ENCODE assay signal across 23 cellular contexts in genomic region chr7:84638339-84638697, GRCh38.
DNase-seq lines count a peak whose midpoint lies in the region; FAIRE-seq and TF ChIP-seq lines count a peak whose summit lies in the region.
"Had no signal": no experiment of that assay in that cellular context is flagged by ENCODE, and none has a peak within 500 bp of the region (broad histone marks: within the 10 kb centered on the region; RNA-seq: fewer than 3 reads in every experiment).

No MANE protein-coding gene starts in this region.

- H3K4me1 ChIP-seq in breast epithelium (no peaks in the 10 kb centered on the region), astrocyte (ENCODE audit: insufficient read depth, low read length) (peaks cover 17% of the 10 kb centered on the region), mesodermal cell (ENCODE audit: control insufficient read depth, insufficient read depth, low read length, poor library complexity, severe bottlenecking) (peaks cover 15% of the 10 kb centered on the region), thyroid gland (peaks cover 14 to 16% of the 10 kb centered on the region in 2 donors)
- H3K4me1 ChIP-seq: BLaER1 had no signal

- TF ChIP-seq CTCF in MCF 10A (IDR thresholded peaks at IDR 0.05; ENCODE audit: unreplicated experiment) (no peak), breast epithelium (IDR thresholded peaks at IDR 0.05) (no peak), astrocyte (IDR thresholded peaks at IDR 0.05; ENCODE audit: insufficient read depth, low read depth, low read length) (no peak), thyroid gland (IDR thresholded peaks at IDR 0.05) (no peak)

- H3K4me2 ChIP-seq in astrocyte (ENCODE audit: low read length), result peak overlapping the region; percentile 39
- H3K4me2 ChIP-seq: BLaER1 had no signal

- H3K27me3 Mint-ChIP-seq in MCF 10A (ENCODE audit: insufficient read depth, unreplicated experiment), result no peaks in the 10 kb centered on the region
- H3K27me3 Mint-ChIP-seq in astrocyte (ENCODE audit: low read depth, unreplicated experiment), result no peaks in the 10 kb centered on the region
- H3K27me3 Mint-ChIP-seq: activated CD4-positive, alpha-beta T cell treated with anti-CD3 and anti-CD28 coated beads, Interleukin-2, amount 10 ng/mL, durations not matched to agents 7 days and 5 days; IgD-negative memory B cell had no signal

- no peak for DNase-seq in MCF 10A (ENCODE audit: unreplicated experiment)
- no peak for DNase-seq in breast epithelium (ENCODE audit: low spot score in 2 of 2)
- DNase-seq in astrocyte (ENCODE audit: low read depth), result no peak
- no peak for DNase-seq in thyroid gland
- no peak for DNase-seq in ecto neural progenitor cell (ENCODE audit: low spot score)
- DNase-seq in NCI-H526 treated with DMSO at 0.1 percent for 48 hours (lab: John Stamatoyannopoulos, UW), result no peak
- DNase-seq in HPDE6-E6E7 (ENCODE audit: extremely low spot score), result no peak
- DNase-seq: activated CD4-positive, alpha-beta T cell treated with anti-CD3 and anti-CD28 coated beads, Interleukin-2, amount 10 ng/mL, durations not matched to agents 7 days and 5 days; activated CD8-positive, alpha-beta memory T cell treated with anti-CD3 and anti-CD28 coated beads, Interleukin-2, amount 50 U/mL, for 4 hours; dorsolateral prefrontal cortex; left colon; NCI-H1436 treated with DMSO at 0.1 percent for 48 hours; NCI-H2171; NCI-H524 treated with DMSO at 0.1 percent for 48 hours; SHP77 had no signal

- no peak overlapping the region for H3K4me3 Mint-ChIP-seq in MCF 10A (ENCODE audit: unreplicated experiment)
- no peak overlapping the region for H3K4me3 Mint-ChIP-seq in astrocyte (ENCODE audit: unreplicated experiment)
- H3K4me3 Mint-ChIP-seq: activated CD4-positive, alpha-beta T cell treated with anti-CD3 and anti-CD28 coated beads, Interleukin-2, amount 10 ng/mL, durations not matched to agents 7 days and 5 days; IgD-negative memory B cell; neural crest cell; T-helper 1 cell treated with Interleukin-12 subunit alpha and Interleukin-12 subunit beta and Interleukin-4 antibody, amounts not matched to agents 30 μg/mL and 1 μg/mL, for 36 hours had no signal

- H3K4me3 ChIP-seq in breast epithelium, result no peak overlapping the region
- H3K4me3 ChIP-seq in astrocyte (ENCODE audit: insufficient read depth, low read depth, low read length), result no peak overlapping the region
- H3K4me3 ChIP-seq in mesodermal cell (ENCODE audit: extremely low read depth, insufficient read depth, low read length, poor library complexity, severe bottlenecking), result no peak overlapping the region
- no peak overlapping the region for H3K4me3 ChIP-seq in thyroid gland (replicated peaks in 1 of 3)
- H3K4me3 ChIP-seq: BLaER1, dorsolateral prefrontal cortex had no signal

- POLR2A ChIA-PET in MCF 10A (lab: Yijun Ruan, JAX), result interaction anchor here (0.6 to 0.7 kb wide), 2 partner anchors 11 to 46 kb away, joined by 3 read pairs; no protein-coding TSS in a partner anchor

- H3K79me2 ChIP-seq in astrocyte (ENCODE audit: insufficient read depth, low read length), result no peaks in the 10 kb centered on the region

- H3K4me1 Mint-ChIP-seq in MCF 10A (ENCODE audit: insufficient read depth, unreplicated experiment) (peaks cover 16% of the 10 kb centered on the region), astrocyte (ENCODE audit: low read depth, unreplicated experiment) (peaks cover 21% of the 10 kb centered on the region)
- H3K4me1 Mint-ChIP-seq: activated CD4-positive, alpha-beta T cell treated with anti-CD3 and anti-CD28 coated beads, Interleukin-2, amount 10 ng/mL, durations not matched to agents 7 days and 5 days; IgD-negative memory B cell had no signal

- H3K9ac ChIP-seq in astrocyte (ENCODE audit: low read length), result no peak overlapping the region
- H3K9ac ChIP-seq: BLaER1 had no signal

- H3K36me3 ChIP-seq in breast epithelium (no peaks in the 10 kb centered on the region), astrocyte (ENCODE audit: insufficient read depth, low read length) (no peaks in the 10 kb centered on the region), mesodermal cell (ENCODE audit: control insufficient read depth, insufficient read depth, low read length) (no peaks in the 10 kb centered on the region), thyroid gland (no peaks in the 10 kb centered on the region)
- H3K36me3 ChIP-seq: BLaER1 had no signal

- CTCF ChIA-PET in MCF 10A (lab: Yijun Ruan, JAX), result no interaction called here

- H3K9me3 ChIP-seq in breast epithelium, result peaks cover 0 to 16% of the 10 kb centered on the region in 2 donors
- no peaks in the 10 kb centered on the region for H3K9me3 ChIP-seq in astrocyte (ENCODE audit: insufficient read depth, low read depth, low read length)
- H3K9me3 ChIP-seq in mesodermal cell (ENCODE audit: control insufficient read depth, low read length), result peaks cover 6% of the 10 kb centered on the region
- H3K9me3 ChIP-seq in thyroid gland, result no peaks in the 10 kb centered on the region
- H3K9me3 ChIP-seq: BLaER1 had no signal

- no peaks in the 10 kb centered on the region for H4K20me1 ChIP-seq in astrocyte (ENCODE audit: insufficient read depth, low read length)
- H4K20me1 ChIP-seq: BLaER1 had no signal

- BruUV-seq in MCF 10A (replicated peaks; lab: Mats Ljungman, UMichigan), result no TSS peak

- no peaks in the 10 kb centered on the region for H3K27me3 ChIP-seq in breast epithelium
- H3K27me3 ChIP-seq in astrocyte (ENCODE audit: insufficient read depth, low read length), result no peaks in the 10 kb centered on the region
- H3K27me3 ChIP-seq in thyroid gland, result no peaks in the 10 kb centered on the region
- H3K27me3 ChIP-seq: BLaER1, dorsolateral prefrontal cortex had no signal

- no peak for FAIRE-seq in astrocyte (lab: Jason Lieb, UNC)
- FAIRE-seq: bronchial epithelial cell had no signal

- intact Hi-C loops in MCF 10A (cut with micrococcal nuclease) (no loop called here), breast epithelium (cut with DNase I; ENCODE audit: low total_unique reads) (no loop called here), thyroid gland (cut with DNase I) (no loop called here)

- no peak overlapping the region for H2AFZ ChIP-seq in astrocyte (ENCODE audit: low read depth, low read length)

- no peak overlapping the region for H3K27ac ChIP-seq in breast epithelium
- peak overlapping the region; percentile 85 for H3K27ac ChIP-seq in astrocyte (ENCODE audit: low read depth, low read length)
- peak overlapping the region; percentile 92 for H3K27ac ChIP-seq in mesodermal cell (ENCODE audit: low read depth, low read length, severe bottlenecking)
- H3K27ac ChIP-seq in thyroid gland, result peak overlapping the region; percentile 78 to 95 (median 81)
- H3K27ac ChIP-seq: 22Rv1, BLaER1 had no signal

- H3K9me3 Mint-ChIP-seq in MCF 10A (ENCODE audit: unreplicated experiment), result peaks cover 5% of the 10 kb centered on the region
- no peaks in the 10 kb centered on the region for H3K9me3 Mint-ChIP-seq in astrocyte (ENCODE audit: unreplicated experiment)
- H3K9me3 Mint-ChIP-seq: activated CD4-positive, alpha-beta T cell treated with anti-CD3 and anti-CD28 coated beads, Interleukin-2, amount 10 ng/mL, durations not matched to agents 7 days and 5 days; activated T-helper 2 cell treated with anti-CD3 and anti-CD28 coated beads, Interferon-gamma antibody, Interleukin-2, Interleukin-4, amounts not matched to agents 10 μg/mL and 5 μg/mL and 100 μg/mL, durations not matched to agents 14 hours and 24 hours and 36 hours; T-helper 1 cell treated with Interleukin-12 subunit alpha and Interleukin-12 subunit beta and Interleukin-4 antibody, amounts not matched to agents 30 μg/mL and 1 μg/mL, for 36 hours had no signal

- H3K36me3 Mint-ChIP-seq in MCF 10A (ENCODE audit: insufficient read depth, unreplicated experiment) (no peaks in the 10 kb centered on the region), astrocyte (ENCODE audit: low read depth, unreplicated experiment) (no peaks in the 10 kb centered on the region)
- H3K36me3 Mint-ChIP-seq: IgD-negative memory B cell had no signal

- TF ChIP-seq POLR2A in breast epithelium (IDR thresholded peaks at IDR 0.05), result no peak
- TF ChIP-seq POLR2A in thyroid gland (IDR thresholded peaks at IDR 0.05), result no peak

- H3K27ac Mint-ChIP-seq in MCF 10A (ENCODE audit: low read depth, unreplicated experiment), result peak overlapping the region; percentile 79
- H3K27ac Mint-ChIP-seq in astrocyte (ENCODE audit: unreplicated experiment), result peak overlapping the region; percentile 94
- H3K27ac Mint-ChIP-seq: activated CD4-positive, alpha-beta T cell treated with anti-CD3 and anti-CD28 coated beads, Interleukin-2, amount 10 ng/mL, durations not matched to agents 7 days and 5 days; activated T-helper 2 cell treated with anti-CD3 and anti-CD28 coated beads, Interferon-gamma antibody, Interleukin-2, Interleukin-4, amounts not matched to agents 10 μg/mL and 5 μg/mL and 100 μg/mL, durations not matched to agents 14 hours and 24 hours and 36 hours; IgD-negative memory B cell; T-helper 1 cell treated with Interleukin-12 subunit alpha and Interleukin-12 subunit beta and Interleukin-4 antibody, amounts not matched to agents 30 μg/mL and 1 μg/mL, for 36 hours had no signal

Comparison
In these comparisons a context has a peak if more than half of its experiments do, and no peak if none do; other contexts are left out.
1. H3K27ac ChIP-seq: peak in astrocyte (single experiment), mesodermal cell (single experiment) and thyroid gland (3 of 3); none in breast epithelium (0 of 2).